Comparison of ENCODE assay signal across 9 cellular contexts in the genomic region with DNA sequence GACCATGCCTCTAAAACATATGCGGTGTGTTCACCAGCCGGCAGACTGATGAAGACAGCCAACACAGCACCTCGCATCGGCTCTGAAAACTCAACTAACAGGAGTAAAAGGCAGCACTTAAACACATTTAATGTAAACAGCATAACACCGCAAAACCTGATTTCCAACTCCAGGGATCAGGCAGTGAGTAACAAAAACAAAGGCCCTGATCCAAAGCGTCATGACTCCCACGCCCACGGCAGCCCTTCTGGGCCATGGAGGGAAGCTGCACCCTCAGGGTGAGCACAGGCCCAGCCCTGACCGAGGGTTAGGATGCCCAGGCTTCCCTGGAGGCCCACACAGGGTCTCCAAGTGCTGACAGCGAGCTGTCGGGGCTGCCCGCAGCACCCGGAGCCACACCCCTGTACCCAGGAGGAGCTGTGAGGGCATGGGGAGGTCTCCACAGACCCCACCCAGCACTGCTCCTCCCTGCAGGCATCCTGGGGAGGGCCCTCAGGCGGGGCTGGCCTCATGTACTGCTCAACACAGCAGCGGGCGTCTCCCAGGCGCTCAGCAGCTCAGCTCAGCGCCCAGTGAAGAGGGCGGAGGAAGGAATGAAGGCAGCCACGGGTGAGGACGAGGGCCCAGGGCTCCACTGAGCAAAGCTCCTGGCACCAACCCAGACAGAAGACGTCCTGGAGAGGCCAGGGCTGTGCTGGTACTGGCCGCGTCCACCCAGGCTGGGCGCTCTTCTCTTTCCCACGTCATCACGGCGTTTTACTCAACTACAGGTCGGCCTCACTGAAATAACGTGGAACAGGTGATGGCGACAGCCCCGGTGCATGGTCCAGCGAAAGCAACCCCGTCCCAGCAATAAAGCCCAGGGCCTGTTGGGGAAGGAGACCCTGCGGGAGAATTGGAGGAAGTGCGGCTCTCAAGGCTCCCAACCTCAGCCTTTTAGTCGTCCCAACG. TPM values are rescaled to one million over a fixed set of nuclear protein-coding genes. Genes with fewer than 3 reads are reported as not detected.
DNase-seq lines count a peak whose midpoint lies in the region; ATAC-seq, FAIRE-seq and TF ChIP-seq lines count a peak whose summit lies in the region.
"Had no signal": no experiment of that assay in that cellular context is flagged by ENCODE, and none has a peak within 500 bp of the region (broad histone marks: within the 10 kb centered on the region; RNA-seq: fewer than 3 reads in every experiment).

No MANE protein-coding gene starts in this region.

- H2BK5ac ChIP-seq in H1 (ENCODE audit: low read depth, low read length): 0 out of 2 replicates have a peak overlapping the region, but pooled peaks have one; percentile 24

- H3K27me3 ChIP-seq in H1 (replicated peaks in 1 of 4; ENCODE audit: control insufficient read depth in 3 of 4, extremely low read depth in 1 of 4, insufficient read depth in 3 of 4, low read length in 3 of 4): no peaks in the 10 kb centered on the region; a peak in 1 of 7 replicates
- H3K27me3 ChIP-seq in naive thymus-derived CD4-positive, alpha-beta T cell (ENCODE audit: control insufficient read depth in 2 of 2, insufficient read depth in 2 of 2, low read length in 2 of 2): no peaks in the 10 kb centered on the region

- POLR2A ChIA-PET in H1 (lab: Charles Lee; ENCODE audit: partially characterized antibody): no interaction called here
- POLR2A ChIA-PET in naive thymus-derived CD4-positive, alpha-beta T cell (lab: Charles Lee): interaction anchor here (0.6 to 1.6 kb wide), 3 partner anchors 13 to 84 kb away, joined by 3 to 4 read pairs (median 4); no protein-coding TSS in a partner anchor

- intact Hi-C loops in naive thymus-derived CD4-positive, alpha-beta T cell (cut with micrococcal nuclease): no loop called here

- H3K4ac ChIP-seq in H1 (replicated peaks; ENCODE audit: insufficient read length, low read depth, low read length): peak overlapping the region; percentile 90

- 0 out of 2 replicates have a peak overlapping the region, but pooled peaks have one; percentile 65 for H2AK5ac ChIP-seq in H1 (ENCODE audit: low read depth, low read length)

- no peak overlapping the region for H3K23ac ChIP-seq in H1 (ENCODE audit: insufficient read length)

- H4K20me1 ChIP-seq in H1 (replicated peaks in 1 of 2; ENCODE audit: control insufficient read depth in 1 of 2, insufficient read depth in 2 of 2, low read length in 2 of 2): peaks cover 0 to 20% of the 10 kb centered on the region in 2 experiments

- no peak for TF ChIP-seq RAD21 in H1 (IDR thresholded peaks at IDR 0.05 in 1 of 2, conservative IDR thresholded peaks at IDR 0.05 in 1 of 2; ENCODE audit: low read depth in 2 of 2, low read length in 2 of 2)

- H4K91ac ChIP-seq in H1 (replicated peaks; ENCODE audit: insufficient read length, low read length): no peak overlapping the region

- H3K14ac ChIP-seq in H1 (ENCODE audit: insufficient read length): no peak overlapping the region

- peaks cover 0 to 13% of the 10 kb centered on the region in 2 experiments; a peak in 2 of 4 replicates for H3K79me2 ChIP-seq in H1 (ENCODE audit: control insufficient read depth in 1 of 2, insufficient read depth in 2 of 2, low read length in 2 of 2)

- H3K4me3 ChIP-seq in LNCaP clone FGC (ENCODE audit: low read depth, low read length) (no peak overlapping the region), H1 (ENCODE audit: extremely low read depth in 1 of 4, insufficient read depth in 2 of 4, low read depth in 3 of 4, low read length in 4 of 4) (no peak overlapping the region)
- H3K4me3 ChIP-seq in naive thymus-derived CD4-positive, alpha-beta T cell (ENCODE audit: low read length): no peak overlapping the region

- H2BK120ac ChIP-seq in H1 (replicated peaks; ENCODE audit: low read depth, low read length): no peak overlapping the region

- H3K4me2 ChIP-seq in H1 (ENCODE audit: insufficient read depth in 1 of 2, low read depth in 2 of 2, low read length in 2 of 2): no peak overlapping the region

- WGBS in H1 (ENCODE audit: extremely low coverage in 1 of 2, insufficient coverage in 1 of 2, insufficient read length in 1 of 2, insufficient replicate concordance in 2 of 2, low coverage in 1 of 2, low lambda C conversion rate in 2 of 2, missing lambda C conversion rate in 1 of 2), 2 experiments: 90% methylated on average over 38 of the region's 38 CpGs; no CpG with 5 or more reads in 1 of the 2 experiments

- peak overlapping the region in 8 of 10 donors; percentile 29 to 68 (median 45) for H3K4me3 Mint-ChIP-seq in naive thymus-derived CD4-positive, alpha-beta T cell
- H3K4me3 Mint-ChIP-seq: activated CD8-positive, alpha-beta memory T cell treated with anti-CD3 and anti-CD28 coated beads, Interleukin-2, amount 10 ng/mL, durations not matched to agents 7 days and 5 days had no signal

- no peak for TF ChIP-seq CTCF in LNCaP clone FGC (IDR thresholded peaks at IDR 0.05; ENCODE audit: control insufficient read depth, extremely low read depth, insufficient read depth)
- no peak for TF ChIP-seq CTCF in H1 (IDR thresholded peaks at IDR 0.05; ENCODE audit: control extremely low read depth in 1 of 3, insufficient read depth in 1 of 3, low read depth in 1 of 3, low read length in 3 of 3)

- no peak for TF ChIP-seq POLR2A in H1 (IDR thresholded peaks at IDR 0.05; ENCODE audit: control extremely low read depth in 1 of 2, low read depth in 2 of 2, low read length in 2 of 2)

- no peak overlapping the region; the same call in 1 of the 2 replicates for H3K18ac ChIP-seq in H1 (ENCODE audit: extremely low read depth, low read length)

- H3K36me3 Mint-ChIP-seq in naive thymus-derived CD4-positive, alpha-beta T cell: peaks cover 0 to 47% (median 29%) of the 10 kb centered on the region in 5 donors

- CTCF ChIA-PET in H1 (lab: Charles Lee; ENCODE audit: partially characterized antibody): interaction anchor here (0.6 to 1.4 kb wide), 2 partner anchors 100 to 133 kb away, joined by 3 read pairs; partner anchors contain the start of gene CFAP97D2
- CTCF ChIA-PET in naive thymus-derived CD4-positive, alpha-beta T cell (lab: Charles Lee): no interaction called here

- peaks cover 13 to 78% (median 57%) of the 10 kb centered on the region in 7 donors for H3K4me1 Mint-ChIP-seq in naive thymus-derived CD4-positive, alpha-beta T cell
- H3K4me1 Mint-ChIP-seq: activated CD8-positive, alpha-beta memory T cell treated with anti-CD3 and anti-CD28 coated beads, Interleukin-2, amount 10 ng/mL, durations not matched to agents 7 days and 5 days had no signal

- no peak overlapping the region for H4K5ac ChIP-seq in H1 (ENCODE audit: insufficient read length, low read depth, low read length)

- no peak overlapping the region for H2BK20ac ChIP-seq in H1 (ENCODE audit: low read length)

- no peak overlapping the region for H3K56ac ChIP-seq in H1 (replicated peaks; ENCODE audit: insufficient read length, low read depth, low read length)

- H3K27me3 Mint-ChIP-seq in naive thymus-derived CD4-positive, alpha-beta T cell: no peaks in the 10 kb centered on the region
- H3K27me3 Mint-ChIP-seq: activated CD8-positive, alpha-beta memory T cell treated with anti-CD3 and anti-CD28 coated beads, Interleukin-2, amount 10 ng/mL, durations not matched to agents 7 days and 5 days had no signal

- no peak overlapping the region for H3K27ac ChIP-seq in H1 (ENCODE audit: low read depth, low read length)
- peak overlapping the region; percentile 61 for H3K27ac ChIP-seq in naive thymus-derived CD4-positive, alpha-beta T cell (ENCODE audit: low read depth, low read length)

- peak overlapping the region; percentile 9 to 90 (median 76) for H3K27ac Mint-ChIP-seq in naive thymus-derived CD4-positive, alpha-beta T cell
- H3K27ac Mint-ChIP-seq: activated CD8-positive, alpha-beta memory T cell treated with anti-CD3 and anti-CD28 coated beads, Interleukin-2, amount 10 ng/mL, durations not matched to agents 7 days and 5 days had no signal

- peaks cover 0 to 11% (median 0%) of the 10 kb centered on the region in 11 donors for H3K9me3 Mint-ChIP-seq in naive thymus-derived CD4-positive, alpha-beta T cell

- no peak overlapping the region for H2AFZ ChIP-seq in H1 (ENCODE audit: low read length)

- H4K8ac ChIP-seq in H1 (ENCODE audit: extremely low read depth, insufficient read depth, low read length): peak overlapping the region; percentile 7

- no peak for TF ChIP-seq EP300 in H1 (IDR thresholded peaks at IDR 0.05; ENCODE audit: borderline replicate concordance in 1 of 2, low read depth in 2 of 2, low read length in 2 of 2)

- no peak overlapping the region for H3K9ac ChIP-seq in H1 (replicated peaks in 1 of 4; ENCODE audit: extremely low read depth in 1 of 4, low read depth in 3 of 4, low read length in 3 of 4)

- no peaks in the 10 kb centered on the region for H3K36me3 ChIP-seq in H1 (ENCODE audit: control insufficient read depth in 2 of 4, insufficient read depth in 4 of 4, low read length in 3 of 4)
- peaks cover 7 to 80% (median 16%) of the 10 kb centered on the region in 3 experiments for H3K36me3 ChIP-seq in naive thymus-derived CD4-positive, alpha-beta T cell (ENCODE audit: control insufficient read depth in 2 of 3, insufficient read depth in 3 of 3, low read length in 3 of 3)

- H3K79me1 ChIP-seq in H1 (ENCODE audit: low read depth, low read length): peaks cover 12% of the 10 kb centered on the region

- H2BK12ac ChIP-seq in H1 (ENCODE audit: low read depth, low read length): no peak overlapping the region

- DNase-seq in AG08396 (ENCODE audit: low spot score) (peak; percentile 67), LNCaP clone FGC (ENCODE audit: low read depth) (peak; percentile 52), H1 (ENCODE audit: low read depth in 1 of 2, low spot score in 2 of 2) (no peak), nucleus accumbens (lab: John Stamatoyannopoulos, UW) (no peak), GM19238 (ENCODE audit: insufficient read length, low spot score) (no peak), 8988T (no peak), putamen (ENCODE audit: low spot score) (no peak)
- peak in 1 of 9 donors; percentile 19 for DNase-seq in naive thymus-derived CD4-positive, alpha-beta T cell
- DNase-seq: activated CD8-positive, alpha-beta memory T cell treated with anti-CD3 and anti-CD28 coated beads, Interleukin-2, amount 10 ng/mL, durations not matched to agents 7 days and 5 days had no signal

- H3K9me3 ChIP-seq in H1 (ENCODE audit: insufficient read depth in 2 of 2, low read depth in 1 of 2, low read length in 1 of 2): no peaks in the 10 kb centered on the region
- no peaks in the 10 kb centered on the region for H3K9me3 ChIP-seq in naive thymus-derived CD4-positive, alpha-beta T cell (ENCODE audit: control insufficient read depth in 2 of 3, low read length in 3 of 3)

- ATAC-seq in naive thymus-derived CD4-positive, alpha-beta T cell: peak; percentile 51
- ATAC-seq: activated CD8-positive, alpha-beta memory T cell treated with anti-CD3 and anti-CD28 coated beads, Interleukin-2, amount 10 ng/mL, durations not matched to agents 7 days and 5 days had no signal

- no peaks in the 10 kb centered on the region for H3K23me2 ChIP-seq in H1 (ENCODE audit: low read depth, low read length)

- peaks cover 0 to 5% (median 1%) of the 10 kb centered on the region in 4 experiments; a peak in 3 of 7 replicates for H3K4me1 ChIP-seq in H1 (replicated peaks in 1 of 4; ENCODE audit: control insufficient read depth in 3 of 4, insufficient read depth in 4 of 4, low read length in 3 of 4)
- peaks cover 19 to 54% of the 10 kb centered on the region in 2 donors for H3K4me1 ChIP-seq in naive thymus-derived CD4-positive, alpha-beta T cell (ENCODE audit: control insufficient read depth in 2 of 2, insufficient read depth in 2 of 2, low read length in 2 of 2)

- no peak overlapping the region for H2BK15ac ChIP-seq in H1 (ENCODE audit: low read length)

- FAIRE-seq in H1 (lab: Jason Lieb, UNC): no peak

RNA-seq across cellular contexts. Expression of gene RASA3, which starts 53.6 kb away (rescaled TPM):
- total RNA-seq in H1 (2021; fragmentation: NEBNext Ultra II Directional; extraction: Animal tissue kit (Norgen Biotek cat#: 25700)): 21.9 TPM in 2 replicates
- 7.5 and 11.0 TPM in 2 replicates for polyA plus RNA-seq in H1 (2011; rRNA removed)
- polyA plus RNA-seq in H1 (2011; cell fraction: cytosol; rRNA removed): 12.9 TPM
- polyA plus RNA-seq in H1 (2011; cell fraction: nucleus; rRNA removed): 15.0 TPM
- polyA plus RNA-seq in H1 (2012, experiment 1 of 2): 11.8 to 14.5 TPM (median 13.4 TPM) in 4 replicates
- 7.7 TPM for polyA plus RNA-seq in H1 (2012, experiment 2 of 2)
- polyA plus RNA-seq in H1 (2013, experiment 1 of 2): 11.2 TPM
- polyA plus RNA-seq in H1 (2013, experiment 2 of 2): 11.4 TPM
- 10.6 and 10.8 TPM in 2 replicates for polyA minus RNA-seq in H1 (2011; rRNA and poly(A)+ RNA removed)
- polyA minus RNA-seq in H1 (2011; cell fraction: cytosol; rRNA and poly(A)+ RNA removed): 11.4 TPM
- 6.9 TPM for polyA minus RNA-seq in H1 (2011; cell fraction: nucleus; rRNA and poly(A)+ RNA removed)
- 100 to 1,000 TPM; 110 to 227 (median 199) TPM for total RNA-seq in naive thymus-derived CD4-positive, alpha-beta T cell
- 100 to 1,000 TPM; 109 to 195 TPM for polyA plus RNA-seq in naive thymus-derived CD4-positive, alpha-beta T cell

Comparison
In these comparisons a context has a peak if more than half of its experiments do, and no peak if none do; other contexts are left out.
1. DNase-seq: peak in AG08396 (single experiment) and LNCaP clone FGC (single experiment); none in H1 (0 of 2), nucleus accumbens (0 of 56), GM19238 (single experiment), 8988T (single experiment) and putamen (single experiment).